8 cellular contexts compared by ENCODE assay signal in genomic region chr10:132447446-132448247, GRCh38. TPM values are rescaled to one million over a fixed set of nuclear protein-coding genes. Genes with fewer than 3 reads are reported as not detected.
DNase-seq lines count a peak whose midpoint lies in the region; ATAC-seq, FAIRE-seq and TF ChIP-seq lines count a peak whose summit lies in the region.

No MANE protein-coding gene starts in this region.

- WGBS in psoas muscle, 3 donors, result 79 to 84% (median 81%) methylated on average over 26 to 29 of the region's 29 CpGs

- no peak overlapping the region for H3K4me3 ChIP-seq in AG04450 (ENCODE audit: low read depth, low read length)
- H3K4me3 ChIP-seq in KMS-11 (IDR thresholded peaks at IDR 0.05; ENCODE audit: insufficient read depth, low read depth, low read length), result no peak overlapping the region
- H3K4me3 ChIP-seq in psoas muscle, result no peak overlapping the region

- H3K27me3 ChIP-seq in AG04450 (ENCODE audit: control insufficient read depth, insufficient read depth, low read length) (no peaks in the 10 kb centered on the region), KMS-11 (ENCODE audit: insufficient read depth, low read depth) (no peaks in the 10 kb centered on the region), psoas muscle (ENCODE audit: insufficient read depth in 3 of 3, low read length in 2 of 3) (no peaks in the 10 kb centered on the region)

- intact Hi-C loops in psoas muscle (cut with DNase I), result loop anchor here in 1 of 2 donors (2.0 kb wide), 1 partner anchor 51 kb away; the partner anchor contains the start of gene PWWP2B

- H3K4me1 ChIP-seq in KMS-11 (ENCODE audit: low read depth, poor library complexity, severe bottlenecking) (peaks cover 42% of the 10 kb centered on the region), psoas muscle (peaks cover 8% of the 10 kb centered on the region)

- H3K9me3 ChIP-seq in AG04450 (ENCODE audit: control insufficient read depth, insufficient read depth, low read length) (peaks cover 1% of the 10 kb centered on the region; the same call in 1 of the 2 replicates), psoas muscle (no peaks in the 10 kb centered on the region)

- CTCF ChIA-PET in AG04450 (lab: Charles Lee), result no interaction called here

- peak overlapping the region; percentile 33; the same call in 1 of the 2 replicates for H2AFZ ChIP-seq in KMS-11 (ENCODE audit: low read depth)

- DNase-seq in AG04450 (ENCODE audit: low read depth, low spot score) (peak; percentile 18), psoas muscle (no peak), urothelium cell line (ENCODE audit: low spot score) (peak; percentile 44), dermis blood vessel endothelial cell (no peak)
- DNase-seq in activated CD4-positive, alpha-beta T cell treated with anti-CD3 and anti-CD28 coated beads, Interleukin-2, amount 50 U/mL, for 1 hour, result peak; percentile 77
- DNase-seq in effector CD8-positive, alpha-beta T cell (lab: John Stamatoyannopoulos, UW), result peak; percentile 61

- H3K9ac ChIP-seq in KMS-11, result peak overlapping the region; percentile 93

- H3K36me3 ChIP-seq in KMS-11 (ENCODE audit: insufficient read depth), result no peaks in the 10 kb centered on the region
- H3K36me3 ChIP-seq in psoas muscle (ENCODE audit: insufficient read depth in 1 of 2, low read depth in 1 of 2), result no peaks in the 10 kb centered on the region

- no peaks in the 10 kb centered on the region for H4K20me1 ChIP-seq in KMS-11 (ENCODE audit: insufficient read depth)

- no peak for FAIRE-seq in urothelium cell line (lab: Jason Lieb, UNC)

- H3K79me2 ChIP-seq in KMS-11 (ENCODE audit: insufficient read depth, low read depth), result no peaks in the 10 kb centered on the region

- H3K4me2 ChIP-seq in KMS-11, result peak overlapping the region; percentile 77

- POLR2A ChIA-PET in AG04450 (lab: Yijun Ruan, JAX), result no interaction called here

- TF ChIP-seq CTCF in AG04450 (IDR thresholded peaks at IDR 0.05; ENCODE audit: low read depth, low read length) (no peak), KMS-11 (conservative IDR thresholded peaks at IDR 0.05; ENCODE audit: low read depth, low read length) (no peak; the same call in 1 of the 2 replicates), psoas muscle (IDR thresholded peaks at IDR 0.05) (no peak)

- ATAC-seq in psoas muscle, result peak in 3 of 4 donors; percentile 2 to 9 (median 8)
- ATAC-seq in GM18517 (IDR thresholded peaks at IDR 0.05; ENCODE audit: unreplicated experiment), result no peak

- H3K27ac ChIP-seq in AG04450 (ENCODE audit: low read depth, low read length) (peak overlapping the region; percentile 57), KMS-11 (peak overlapping the region; percentile 97), psoas muscle (peak overlapping the region; percentile 71)

RNA-seq across cellular contexts. Expression of gene PWWP2B, which starts 50.6 kb away (rescaled TPM):
- 1.1 and 1.6 TPM in 2 replicates for polyA plus RNA-seq in AG04450 (2011; rRNA removed)
- 0.87 and 1.00 TPM in 2 replicates for polyA minus RNA-seq in AG04450 (2011; rRNA and poly(A)+ RNA removed)
- 10 to 100 TPM; 14.5 to 25.0 (median 21.9) TPM for total RNA-seq in psoas muscle
- polyA plus RNA-seq in psoas muscle, result 10 to 100 TPM; 18.6 to 35.2 (median 23.4) TPM
- 15.1 and 16.3 TPM in 2 replicates for total RNA-seq in dermis blood vessel endothelial cell

Comparison
In these comparisons a context has a peak if more than half of its experiments do, and no peak if none do; other contexts are left out.
1. DNase-seq: peak in AG04450 (single experiment), activated CD4-positive, alpha-beta T cell treated with anti-CD3 and anti-CD28 coated beads, Interleukin-2, amount 50 U/mL, for 1 hour (single experiment), effector CD8-positive, alpha-beta T cell (single experiment) and urothelium cell line (single experiment); none in psoas muscle (0 of 2) and dermis blood vessel endothelial cell (single experiment).
2. Peak in every context shown above with its lines, with median percentiles within 50 percentile points of each other: H3K27ac ChIP-seq.